In the genomic region with DNA sequence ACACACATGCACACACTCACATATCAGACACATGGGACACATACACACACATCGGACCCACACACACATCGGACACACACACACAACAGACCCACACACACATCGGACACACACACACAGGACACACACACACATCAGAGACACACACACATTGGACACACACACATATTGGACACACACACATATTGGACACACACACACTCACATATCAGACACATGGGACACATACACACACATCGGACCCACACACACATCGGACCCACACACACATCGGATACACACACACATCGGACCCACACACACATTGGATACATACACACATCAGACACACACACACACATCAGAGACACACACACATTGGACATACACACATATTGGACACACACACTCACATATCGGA, we compare ENCODE assay signal across 16 cellular contexts. TPM values are rescaled to one million over a fixed set of nuclear protein-coding genes. Genes with fewer than 3 reads are reported as not detected.
A peak's percentile ranks its signal among the peaks of the same experiment; 100 is the strongest.
DNase-seq lines count a peak whose midpoint lies in the region; ATAC-seq, FAIRE-seq and TF ChIP-seq lines count a peak whose summit lies in the region.
"Had no signal": no experiment of that assay in that cellular context is flagged by ENCODE, and none has a peak within 500 bp of the region (broad histone marks: within the 10 kb centered on the region; RNA-seq: fewer than 3 reads in every experiment).

No MANE protein-coding gene starts in this region.

- POLR2A ChIA-PET in A549 (lab: Yijun Ruan, JAX): no interaction called here
- POLR2A ChIA-PET in activated CD8-positive, alpha-beta T cell treated with anti-CD3 and anti-CD28 coated beads, Interleukin-2, amount 10 ng/mL, durations not matched to agents 7 days and 5 days (lab: Charles Lee): no interaction called here

- no peak overlapping the region for H4K8ac ChIP-seq in neuronal stem cell (ENCODE audit: low read depth, low read length)

- CTCF ChIA-PET in A549 (lab: Yijun Ruan, JAX): interaction anchor here (0.6 to 19.3 kb wide), 11 partner anchors 10 to 129 kb away, joined by 3 to 286 read pairs (median 49); partner anchors contain the start of genes FIBCD1 and LAMC3
- CTCF ChIA-PET in activated CD8-positive, alpha-beta T cell treated with anti-CD3 and anti-CD28 coated beads, Interleukin-2, amount 10 ng/mL, durations not matched to agents 7 days and 5 days (lab: Charles Lee): no interaction called here

- no peak for TF ChIP-seq RAD21 in A549 (conservative IDR thresholded peaks at IDR 0.05 in 1 of 2, IDR thresholded peaks at IDR 0.05 in 1 of 2)

- no peak for TF ChIP-seq EP300 in A549 (IDR thresholded peaks at IDR 0.05)

- H3K9me3 ChIP-seq in A549 (no peaks in the 10 kb centered on the region), neuronal stem cell (replicated peaks in 1 of 2; ENCODE audit: control insufficient read depth in 2 of 2, insufficient read depth in 1 of 2, low read depth in 1 of 2, low read length in 2 of 2) (no peaks in the 10 kb centered on the region)
- H3K9me3 ChIP-seq: HAP-1 had no signal

- no peak overlapping the region for H3K27ac Mint-ChIP-seq in activated CD8-positive, alpha-beta T cell treated with anti-CD3 and anti-CD28 coated beads, Interleukin-2, amount 10 ng/mL, durations not matched to agents 7 days and 5 days
- H3K27ac Mint-ChIP-seq: CD4-positive, alpha-beta T cell; GM23338; HFFc6 had no signal

- H2AK5ac ChIP-seq in neuronal stem cell (ENCODE audit: low read depth, low read length): no peak overlapping the region

- no peak overlapping the region for H2AFZ ChIP-seq in neuronal stem cell (ENCODE audit: low read length)

- peak overlapping the region; percentile 20 for H4K91ac ChIP-seq in neuronal stem cell (ENCODE audit: low read depth, low read length, poor library complexity)

- no peak overlapping the region for H2BK12ac ChIP-seq in neuronal stem cell (ENCODE audit: low read length)

- no peaks in the 10 kb centered on the region for H3K9me3 Mint-ChIP-seq in activated CD8-positive, alpha-beta T cell treated with anti-CD3 and anti-CD28 coated beads, Interleukin-2, amount 10 ng/mL, durations not matched to agents 7 days and 5 days (ENCODE audit: insufficient read depth)
- H3K9me3 Mint-ChIP-seq: CD4-positive, alpha-beta T cell; GM23338; HFFc6 had no signal

- H3K27ac ChIP-seq in A549 (peak overlapping the region; percentile 45 to 68; a peak in 2 of 6 replicates), neuronal stem cell (replicated peaks; ENCODE audit: low read length) (no peak overlapping the region)

- WGBS in A549 (ENCODE audit: missing lambda C conversion rate): 90% methylated on average over 8 of the region's 8 CpGs
- WGBS in neuronal stem cell (ENCODE audit: extremely low coverage in 2 of 2, insufficient read length in 2 of 2, insufficient replicate concordance in 1 of 2), 2 donors: no CpG with 5 or more reads among the region's 8 CpGs

- H3K18ac ChIP-seq in neuronal stem cell (ENCODE audit: low read length): no peak overlapping the region

- FAIRE-seq in A549 (lab: Jason Lieb, UNC) (no peak), HTR-8/SVneo (lab: Jason Lieb, UNC) (peak; percentile 68)
- FAIRE-seq: GM12891 had no signal

- H3K4me2 ChIP-seq in A549 (no peak overlapping the region), neuronal stem cell (ENCODE audit: insufficient read depth, low read length, poor library complexity, severe bottlenecking) (no peak overlapping the region)

- H3K4me1 ChIP-seq in A549 (peaks cover 26% of the 10 kb centered on the region), neuronal stem cell (ENCODE audit: control insufficient read depth in 2 of 2, insufficient read depth in 1 of 2, low read depth in 1 of 2, low read length in 2 of 2) (peaks cover 10 to 25% of the 10 kb centered on the region in 2 donors)
- H3K4me1 ChIP-seq: HAP-1 had no signal

- H3K14ac ChIP-seq in neuronal stem cell (ENCODE audit: low read length): peak overlapping the region; percentile 47

- ATAC-seq in A549 (no peak), HG03469 (IDR thresholded peaks at IDR 0.05; ENCODE audit: unreplicated experiment) (no peak)
- no peak for ATAC-seq in activated CD8-positive, alpha-beta T cell treated with anti-CD3 and anti-CD28 coated beads, Interleukin-2, amount 10 ng/mL, durations not matched to agents 7 days and 5 days

- H3K4me3 Mint-ChIP-seq in activated CD8-positive, alpha-beta T cell treated with anti-CD3 and anti-CD28 coated beads, Interleukin-2, amount 10 ng/mL, durations not matched to agents 7 days and 5 days: no peak overlapping the region
- H3K4me3 Mint-ChIP-seq: CD4-positive, alpha-beta T cell; GM23338; HFFc6 had no signal

- no peak for TF ChIP-seq POLR2A in A549 (IDR thresholded peaks at IDR 0.05; ENCODE audit: low read length)

- peak overlapping the region; percentile 94 for H3K23ac ChIP-seq in neuronal stem cell (ENCODE audit: low read depth, low read length, poor library complexity)

- H3K4me1 Mint-ChIP-seq in activated CD8-positive, alpha-beta T cell treated with anti-CD3 and anti-CD28 coated beads, Interleukin-2, amount 10 ng/mL, durations not matched to agents 7 days and 5 days (ENCODE audit: low read depth): no peaks in the 10 kb centered on the region

- peaks cover 0 to 27% (median 7%) of the 10 kb centered on the region in 3 experiments for H3K27me3 ChIP-seq in neuronal stem cell (ENCODE audit: control insufficient read depth in 3 of 3, insufficient read depth in 3 of 3, low read depth in 1 of 3, low read length in 3 of 3)

- no peak overlapping the region for H3K4ac ChIP-seq in neuronal stem cell (ENCODE audit: low read length)

- peaks cover 3% of the 10 kb centered on the region for H3K79me1 ChIP-seq in neuronal stem cell (ENCODE audit: low read depth, low read length)

- no peak overlapping the region for H3K4me3 ChIP-seq in A549
- H3K4me3 ChIP-seq in neuronal stem cell (ENCODE audit: low read length in 2 of 2): peak overlapping the region in 1 of 2 donors; percentile 46
- H3K4me3 ChIP-seq: GM23338, HAP-1 had no signal

- H2BK5ac ChIP-seq in neuronal stem cell (ENCODE audit: low read length): no peak overlapping the region

- H2BK120ac ChIP-seq in neuronal stem cell (ENCODE audit: low read depth, low read length): no peak overlapping the region

- DNase-seq in A549 (ENCODE audit: low read depth in 1 of 2, low spot score in 1 of 2): no peak
- no peak for DNase-seq in HTR-8/SVneo (ENCODE audit: insufficient read length, low spot score)
- DNase-seq in ecto neural progenitor cell (ENCODE audit: low spot score): peak; percentile 38
- no peak for DNase-seq in neuronal stem cell (ENCODE audit: low spot score)
- DNase-seq in activated CD8-positive, alpha-beta T cell treated with anti-CD3 and anti-CD28 coated beads, Interleukin-2, amount 10 ng/mL, durations not matched to agents 7 days and 5 days: no peak
- no peak for DNase-seq in mucosa of gallbladder (ENCODE audit: low spot score)
- DNase-seq in NCI-H1417 (lab: John Stamatoyannopoulos, UW): no peak
- DNase-seq: 8988T; Calu3; CD4-positive, alpha-beta T cell; HFFc6; KBM-7 had no signal

- H3K9ac ChIP-seq in neuronal stem cell (ENCODE audit: low read depth, low read length, poor library complexity): peak overlapping the region; percentile 65

- H3K27me3 Mint-ChIP-seq in activated CD8-positive, alpha-beta T cell treated with anti-CD3 and anti-CD28 coated beads, Interleukin-2, amount 10 ng/mL, durations not matched to agents 7 days and 5 days (ENCODE audit: low read depth): peaks cover 3% of the 10 kb centered on the region

- TF ChIP-seq CTCF in A549 (IDR thresholded peaks at IDR 0.05): no peak

- no peaks in the 10 kb centered on the region for H3K36me3 Mint-ChIP-seq in activated CD8-positive, alpha-beta T cell treated with anti-CD3 and anti-CD28 coated beads, Interleukin-2, amount 10 ng/mL, durations not matched to agents 7 days and 5 days (ENCODE audit: low read depth)

- no peak overlapping the region for H2BK15ac ChIP-seq in neuronal stem cell (ENCODE audit: low read length)

- H3K36me3 ChIP-seq in neuronal stem cell (replicated peaks in 1 of 2; ENCODE audit: control insufficient read depth in 2 of 2, insufficient read depth in 2 of 2, low read length in 2 of 2): no peaks in the 10 kb centered on the region
- H3K36me3 ChIP-seq: HAP-1 had no signal

TF ChIP-seq in A549, 52 proteins besides CTCF, POLR2A, EP300 and RAD21 (continues in another document):
- TF ChIP-seq, protein P1, sequence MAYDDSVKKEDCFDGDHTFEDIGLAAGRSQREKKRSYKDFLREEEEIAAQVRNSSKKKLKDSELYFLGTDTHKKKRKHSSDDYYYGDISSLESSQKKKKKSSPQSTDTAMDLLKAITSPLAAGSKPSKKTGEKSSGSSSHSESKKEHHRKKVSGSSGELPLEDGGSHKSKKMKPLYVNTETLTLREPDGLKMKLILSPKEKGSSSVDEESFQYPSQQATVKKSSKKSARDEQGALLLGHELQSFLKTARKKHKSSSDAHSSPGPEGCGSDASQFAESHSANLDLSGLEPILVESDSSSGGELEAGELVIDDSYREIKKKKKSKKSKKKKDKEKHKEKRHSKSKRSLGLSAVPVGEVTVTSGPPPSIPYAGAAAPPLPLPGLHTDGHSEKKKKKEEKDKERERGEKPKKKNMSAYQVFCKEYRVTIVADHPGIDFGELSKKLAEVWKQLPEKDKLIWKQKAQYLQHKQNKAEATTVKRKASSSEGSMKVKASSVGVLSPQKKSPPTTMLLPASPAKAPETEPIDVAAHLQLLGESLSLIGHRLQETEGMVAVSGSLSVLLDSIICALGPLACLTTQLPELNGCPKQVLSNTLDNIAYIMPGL (CRISPR knock-in tag; IDR thresholded peaks at IDR 0.05; ENCODE audit: borderline replicate concordance): no peak
- no peak for TF ChIP-seq MAFK (IDR thresholded peaks at IDR 0.05; ENCODE audit: partially characterized antibody)
- TF ChIP-seq RARB (CRISPR knock-in tag; IDR thresholded peaks at IDR 0.05): no peak

RNA-seq across cellular contexts. Expression of gene LAMC3, which starts 12.8 kb away (rescaled TPM):
- polyA plus RNA-seq in A549 (2011; rRNA removed): 1.0 TPM in 2 replicates
- 2.7 and 3.3 TPM in 2 replicates for polyA plus RNA-seq in A549 (2012; cell fraction: cytosol; rRNA removed)
- polyA plus RNA-seq in A549 (2012; cell fraction: nucleus; rRNA removed): 14.3 and 18.2 TPM in 2 replicates
- 1.5 TPM in 3 replicates for polyA plus RNA-seq in A549 (2017; fragmentation: RNase III; extraction: RNeasy Plus Mini Kit Qiagen cat#74134 plus additional on column Dnase treatment)
- 0.41 and 0.73 TPM in 2 replicates for polyA minus RNA-seq in A549 (2011; rRNA and poly(A)+ RNA removed)
- polyA plus RNA-seq in neuronal stem cell (2013, experiment 1 of 2): 0.03 TPM
- polyA plus RNA-seq in neuronal stem cell (2013, experiment 2 of 2): 0.07 TPM
- total RNA-seq in activated CD8-positive, alpha-beta T cell treated with anti-CD3 and anti-CD28 coated beads, Interleukin-2, amount 10 ng/mL, durations not matched to agents 7 days and 5 days: not detected
- 14.2 TPM for total RNA-seq in mucosa of gallbladder
- total RNA-seq: Calu3, HFFc6 had no signal

RNA-seq across cellular contexts. Expression of gene FIBCD1, which starts 57.2 kb away (rescaled TPM):
- polyA plus RNA-seq in A549 (2011; rRNA removed) (4.8 and 4.9 TPM in 2 replicates), A549 (2017; fragmentation: RNase III; extraction: RNeasy Plus Mini Kit Qiagen cat#74134 plus additional on column Dnase treatment) (3.5 to 5.0 TPM (median 4.8 TPM) in 3 replicates)
- 4.9 and 6.2 TPM in 2 replicates for polyA plus RNA-seq in A549 (2012; cell fraction: cytosol; rRNA removed)
- 8.9 and 11.6 TPM in 2 replicates for polyA plus RNA-seq in A549 (2012; cell fraction: nucleus; rRNA removed)
- 2.9 and 3.1 TPM in 2 replicates for polyA minus RNA-seq in A549 (2011; rRNA and poly(A)+ RNA removed)
- polyA plus RNA-seq in neuronal stem cell (2013, experiment 1 of 2): 0.82 TPM
- polyA plus RNA-seq in neuronal stem cell (2013, experiment 2 of 2): 0.89 TPM
- total RNA-seq in activated CD8-positive, alpha-beta T cell treated with anti-CD3 and anti-CD28 coated beads, Interleukin-2, amount 10 ng/mL, durations not matched to agents 7 days and 5 days: not detected
- 6.0 TPM for total RNA-seq in mucosa of gallbladder
- total RNA-seq: CD4-positive, alpha-beta T cell had no signal

Comparison
In these comparisons a context has a peak if more than half of its experiments do, and no peak if none do; other contexts are left out.
1. RNA of gene LAMC3, which starts 12.8 kb away (total RNA-seq): 14.2 TPM in mucosa of gallbladder (single experiment); not detected in activated CD8-positive, alpha-beta T cell treated with anti-CD3 and anti-CD28 coated beads, Interleukin-2, amount 10 ng/mL, durations not matched to agents 7 days and 5 days; every median in the first group is over 10 times any median in the second.